ENCODE assay signal across 9 cellular contexts in genomic region chr5:135246923-135247795, GRCh38.
DNase-seq lines count a peak whose midpoint lies in the region; ATAC-seq lines count a peak whose summit lies in the region.
"Had no signal": no experiment of that assay in that cellular context is flagged by ENCODE, and none has a peak within 500 bp of the region (broad histone marks: within the 10 kb centered on the region; RNA-seq: fewer than 3 reads in every experiment).

No MANE protein-coding gene starts in this region.

- peak; percentile 5 for DNase-seq in activated CD4-positive, alpha-beta T cell treated with anti-CD3 and anti-CD28 coated beads, Interleukin-2, amount 10 ng/mL, durations not matched to agents 7 days and 5 days
- no peak for DNase-seq in activated CD4-positive, alpha-beta T cell treated with anti-CD3 and anti-CD28 coated beads, Interleukin-2, amount 50 U/mL, for 1 hour
- DNase-seq in SJCRH30 (peak; percentile 68 to 70), fibroblast of gingiva (ENCODE audit: low read depth) (peak; percentile 72), pons (ENCODE audit: low spot score) (no peak)
- DNase-seq in activated naive CD4-positive, alpha-beta T cell (lab: John Stamatoyannopoulos, UW): no peak
- DNase-seq: DND-41 had no signal

- H3K27me3 ChIP-seq in SJCRH30 (no peaks in the 10 kb centered on the region), skeletal muscle satellite cell (ENCODE audit: control insufficient read depth, insufficient read depth, low read length) (no peaks in the 10 kb centered on the region)

- H3K4me1 ChIP-seq in SJCRH30 (peaks cover 33% of the 10 kb centered on the region), skeletal muscle satellite cell (ENCODE audit: control insufficient read depth, insufficient read depth, low read length) (peaks cover 42% of the 10 kb centered on the region)

- peak overlapping the region; percentile 12 for H3K27ac ChIP-seq in SJCRH30

- H3K9ac ChIP-seq in skeletal muscle satellite cell (ENCODE audit: low read depth, low read length): peak overlapping the region; percentile 26

- H3K9me3 Mint-ChIP-seq in activated CD4-positive, alpha-beta T cell treated with anti-CD3 and anti-CD28 coated beads, Interleukin-2, amount 10 ng/mL, durations not matched to agents 7 days and 5 days: no peaks in the 10 kb centered on the region

- peak overlapping the region; percentile 76 for H3K4me2 ChIP-seq in skeletal muscle satellite cell (ENCODE audit: low read length)

- no peak for ATAC-seq in HG03469 (IDR thresholded peaks at IDR 0.05; ENCODE audit: unreplicated experiment)

- H3K9me3 ChIP-seq in SJCRH30 (replicated peaks): no peaks in the 10 kb centered on the region
- H3K9me3 ChIP-seq in skeletal muscle satellite cell (replicated peaks; ENCODE audit: low read length): no peaks in the 10 kb centered on the region

- no peaks in the 10 kb centered on the region for H3K36me3 Mint-ChIP-seq in activated CD4-positive, alpha-beta T cell treated with anti-CD3 and anti-CD28 coated beads, Interleukin-2, amount 10 ng/mL, durations not matched to agents 7 days and 5 days (ENCODE audit: low read depth)

- POLR2A ChIA-PET in activated CD4-positive, alpha-beta T cell treated with anti-CD3 and anti-CD28 coated beads, Interleukin-2, amount 10 ng/mL, durations not matched to agents 7 days and 5 days (lab: Charles Lee): no interaction called here

- H3K4me3 ChIP-seq in SJCRH30 (peak overlapping the region; percentile 18), skeletal muscle satellite cell (ENCODE audit: low read length) (peak overlapping the region; percentile 42)

- no peak overlapping the region for H3K4me3 Mint-ChIP-seq in activated CD4-positive, alpha-beta T cell treated with anti-CD3 and anti-CD28 coated beads, Interleukin-2, amount 10 ng/mL, durations not matched to agents 7 days and 5 days

- no peaks in the 10 kb centered on the region for H3K27me3 Mint-ChIP-seq in activated CD4-positive, alpha-beta T cell treated with anti-CD3 and anti-CD28 coated beads, Interleukin-2, amount 10 ng/mL, durations not matched to agents 7 days and 5 days

- H3K36me3 ChIP-seq in SJCRH30 (no peaks in the 10 kb centered on the region), skeletal muscle satellite cell (ENCODE audit: insufficient read depth, low read length) (no peaks in the 10 kb centered on the region)

- no peak overlapping the region for H3K27ac Mint-ChIP-seq in activated CD4-positive, alpha-beta T cell treated with anti-CD3 and anti-CD28 coated beads, Interleukin-2, amount 10 ng/mL, durations not matched to agents 7 days and 5 days

- H3K4me1 Mint-ChIP-seq in activated CD4-positive, alpha-beta T cell treated with anti-CD3 and anti-CD28 coated beads, Interleukin-2, amount 10 ng/mL, durations not matched to agents 7 days and 5 days: no peaks in the 10 kb centered on the region

- CTCF ChIA-PET in activated CD4-positive, alpha-beta T cell treated with anti-CD3 and anti-CD28 coated beads, Interleukin-2, amount 10 ng/mL, durations not matched to agents 7 days and 5 days (lab: Charles Lee): interaction anchor here (1.9 kb wide), 1 partner anchor 10 kb away, joined by 5 read pairs; no protein-coding TSS in a partner anchor

Comparison
In these comparisons a context has a peak if more than half of its experiments do, and no peak if none do; other contexts are left out.
1. DNase-seq: peak in activated CD4-positive, alpha-beta T cell treated with anti-CD3 and anti-CD28 coated beads, Interleukin-2, amount 10 ng/mL, durations not matched to agents 7 days and 5 days (single experiment), SJCRH30 (2 of 2) and fibroblast of gingiva (single experiment); none in activated CD4-positive, alpha-beta T cell treated with anti-CD3 and anti-CD28 coated beads, Interleukin-2, amount 50 U/mL, for 1 hour (single experiment), pons (single experiment) and activated naive CD4-positive, alpha-beta T cell (0 of 4).